In the genomic region with DNA sequence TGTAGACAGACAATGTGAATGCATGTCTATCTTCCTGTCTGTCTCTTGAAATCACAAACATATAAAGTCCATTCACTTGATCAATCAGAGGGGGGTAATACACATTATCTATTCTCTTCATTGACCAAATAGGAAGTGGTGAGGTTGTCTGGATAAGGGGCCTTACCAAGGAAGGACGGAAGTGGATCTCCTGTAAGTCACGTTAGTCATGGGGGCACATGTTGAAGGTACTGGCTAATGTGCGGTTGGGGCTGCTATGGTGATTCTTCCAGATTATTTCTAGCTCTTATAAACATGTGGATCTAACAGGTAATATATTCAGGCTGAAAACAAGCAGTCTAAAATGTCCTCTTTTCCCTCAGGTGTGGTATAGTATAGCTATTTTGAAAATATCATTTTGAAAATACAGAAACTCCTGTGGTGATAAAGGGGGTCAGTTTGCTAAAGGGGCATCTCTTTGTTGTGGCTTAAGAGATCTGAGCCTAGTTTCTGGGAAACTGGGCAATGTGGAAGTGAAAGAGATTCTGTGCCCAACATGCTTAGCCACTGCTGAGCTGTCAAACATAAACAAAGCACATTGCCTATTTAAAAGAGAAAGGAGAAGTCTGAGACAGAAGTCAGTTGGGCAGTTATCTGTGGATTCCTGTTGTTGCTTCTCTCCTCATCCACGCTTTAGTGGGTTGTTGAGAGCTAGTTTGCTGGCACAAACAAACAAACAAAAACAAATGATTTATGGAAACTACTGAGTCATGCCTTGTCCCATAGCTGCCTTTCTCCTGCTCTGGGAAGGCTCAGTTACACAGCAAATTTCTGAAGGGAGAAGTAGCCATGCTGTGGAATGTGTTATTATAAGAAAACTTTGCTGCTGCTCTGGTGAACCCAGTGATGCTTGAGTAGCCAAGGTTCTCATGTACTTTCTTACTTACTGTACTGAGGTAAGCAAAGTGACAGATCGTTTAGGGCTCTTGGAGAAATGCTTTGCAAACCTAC, we compare ENCODE assay signal across 1 cellular context.
TF ChIP-seq lines count a peak whose summit lies in the region.

No MANE protein-coding gene starts in this region.

TF ChIP-seq in WTC11, 78 proteins besides CTCF, POLR2A, EP300 and RAD21 (continued from another document):
- TF ChIP-seq PRDM15 (CRISPR knock-in tag; IDR thresholded peaks at IDR 0.05) = no peak
- no peak for TF ChIP-seq STAT6 (CRISPR knock-in tag; conservative IDR thresholded peaks at IDR 0.05; ENCODE audit: low read depth)
- TF ChIP-seq ZNF425 (CRISPR knock-in tag; conservative IDR thresholded peaks at IDR 0.05) = no peak
- TF ChIP-seq ZMAT4 (CRISPR knock-in tag; IDR thresholded peaks at IDR 0.05) = no peak
- no peak for TF ChIP-seq PRRX2 (CRISPR knock-in tag; IDR thresholded peaks at IDR 0.05)
- no peak for TF ChIP-seq TCF7 (CRISPR knock-in tag; IDR thresholded peaks at IDR 0.05; ENCODE audit: low read depth)
- TF ChIP-seq, protein P1, sequence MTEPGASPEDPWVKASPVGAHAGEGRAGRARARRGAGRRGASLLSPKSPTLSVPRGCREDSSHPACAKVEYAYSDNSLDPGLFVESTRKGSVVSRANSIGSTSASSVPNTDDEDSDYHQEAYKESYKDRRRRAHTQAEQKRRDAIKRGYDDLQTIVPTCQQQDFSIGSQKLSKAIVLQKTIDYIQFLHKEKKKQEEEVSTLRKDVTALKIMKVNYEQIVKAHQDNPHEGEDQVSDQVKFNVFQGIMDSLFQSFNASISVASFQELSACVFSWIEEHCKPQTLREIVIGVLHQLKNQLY (CRISPR knock-in tag; IDR thresholded peaks at IDR 0.05) = no peak
- no peak for TF ChIP-seq ZSCAN18 (CRISPR knock-in tag; IDR thresholded peaks at IDR 0.05)
- no peak for TF ChIP-seq MYBL2 (CRISPR knock-in tag; IDR thresholded peaks at IDR 0.05)
